ENCODE assay signal across 11 cellular contexts in genomic region chr20:13865825-13866351, GRCh38.
DNase-seq lines count a peak whose midpoint lies in the region; ATAC-seq, FAIRE-seq and TF ChIP-seq lines count a peak whose summit lies in the region.
"Had no signal": no experiment of that assay in that cellular context is flagged by ENCODE, and none has a peak within 500 bp of the region (broad histone marks: within the 10 kb centered on the region; RNA-seq: fewer than 3 reads in every experiment).

No MANE protein-coding gene starts in this region.

- no peaks in the 10 kb centered on the region for H3K4me1 Mint-ChIP-seq in activated T-helper 1 cell treated with anti-CD3 and anti-CD28 coated beads, Interleukin-12 subunit alpha, Interleukin-12 subunit beta, Interleukin-2, Interleukin-4 antibody, amounts not matched to agents 30 ng/mL and 10 ng/mL and 1 ng/mL, durations not matched to agents 14 hours and 24 hours and 36 hours (ENCODE audit: low read depth)
- H3K4me1 Mint-ChIP-seq: stimulated activated memory B cell treated with anti-CD40 and anti-IgM and Interleukin-4, amounts not matched to agents 10 μg/mL and 1 μg/mL and 100 μg/mL, for 72 hours had no signal

- no peaks in the 10 kb centered on the region for H3K36me3 Mint-ChIP-seq in activated T-helper 1 cell treated with anti-CD3 and anti-CD28 coated beads, Interleukin-12 subunit alpha, Interleukin-12 subunit beta, Interleukin-2, Interleukin-4 antibody, amounts not matched to agents 30 ng/mL and 10 ng/mL and 1 ng/mL, durations not matched to agents 14 hours and 24 hours and 36 hours (ENCODE audit: low read depth)
- H3K36me3 Mint-ChIP-seq: stimulated activated memory B cell treated with anti-CD40 and anti-IgM and Interleukin-4, amounts not matched to agents 10 μg/mL and 1 μg/mL and 100 μg/mL, for 72 hours had no signal

- H3K79me2 ChIP-seq in PC-3 (ENCODE audit: low read length), result no peaks in the 10 kb centered on the region

- no peaks in the 10 kb centered on the region for H4K20me1 ChIP-seq in PC-3 (ENCODE audit: low read length)

- peak; percentile 70 for DNase-seq in HS-5 (ENCODE audit: low read depth)
- DNase-seq in Peyer's patch, result no peak
- peak; percentile 69 to 87 for DNase-seq in foreskin fibroblast
- DNase-seq in frontal cortex (ENCODE audit: low spot score in 2 of 2), result no peak
- DNase-seq in activated T-helper 1 cell treated with anti-CD3 and anti-CD28 coated beads, Interleukin-12 subunit alpha, Interleukin-12 subunit beta, Interleukin-2, Interleukin-4 antibody, amounts not matched to agents 30 ng/mL and 10 ng/mL and 1 ng/mL, durations not matched to agents 14 hours and 24 hours and 36 hours (ENCODE audit: low spot score), result no peak
- DNase-seq in PC-3, result no peak
- DNase-seq: SJCRH30 had no signal

- POLR2A ChIA-PET in PC-3 (lab: Charles Lee; ENCODE audit: unreplicated experiment), result no interaction called here

- intact Hi-C loops in activated T-helper 1 cell treated with anti-CD3 and anti-CD28 coated beads, Interleukin-12 subunit alpha, Interleukin-12 subunit beta, Interleukin-2, Interleukin-4 antibody, amounts not matched to agents 30 ng/mL and 10 ng/mL and 1 ng/mL, durations not matched to agents 14 hours and 24 hours and 36 hours (cut with micrococcal nuclease), result no loop called here
- intact Hi-C loops in PC-3 (cut with micrococcal nuclease), result no loop called here

- TF ChIP-seq CTCF in Peyer's patch (IDR thresholded peaks at IDR 0.05) (no peak), foreskin fibroblast (IDR thresholded peaks at IDR 0.05; ENCODE audit: low read depth, low read length) (no peak), PC-3 (conservative IDR thresholded peaks at IDR 0.05; ENCODE audit: low read depth, low read length) (no peak)

- no peak overlapping the region for H2AFZ ChIP-seq in PC-3 (ENCODE audit: low read length)

- H3K4me1 ChIP-seq in Peyer's patch (no peaks in the 10 kb centered on the region), stomach smooth muscle (ENCODE audit: control insufficient read depth, insufficient read depth, low read length) (peaks cover 36% of the 10 kb centered on the region), PC-3 (ENCODE audit: insufficient read depth, low read length) (no peaks in the 10 kb centered on the region)
- H3K4me1 ChIP-seq: SJCRH30 had no signal

- no peaks in the 10 kb centered on the region for H3K9me2 ChIP-seq in PC-3 (replicated peaks; ENCODE audit: low read length)

- no peaks in the 10 kb centered on the region for H3K27me3 ChIP-seq in Peyer's patch
- no peaks in the 10 kb centered on the region for H3K27me3 ChIP-seq in stomach smooth muscle (ENCODE audit: control insufficient read depth in 1 of 2, insufficient read depth in 2 of 2, low read length in 2 of 2)
- H3K27me3 ChIP-seq in PC-3 (ENCODE audit: low read length), result peaks cover 48% of the 10 kb centered on the region
- H3K27me3 ChIP-seq: cardiac muscle cell, SJCRH30 had no signal

- H3K36me3 ChIP-seq in Peyer's patch, result no peaks in the 10 kb centered on the region
- no peaks in the 10 kb centered on the region for H3K36me3 ChIP-seq in stomach smooth muscle (ENCODE audit: control insufficient read depth in 2 of 2, insufficient read depth in 2 of 2, low read length in 2 of 2)
- H3K36me3 ChIP-seq in PC-3 (ENCODE audit: low read depth, low read length), result no peaks in the 10 kb centered on the region
- H3K36me3 ChIP-seq: cardiac muscle cell, SJCRH30 had no signal

- no peaks in the 10 kb centered on the region for H3K27me3 Mint-ChIP-seq in activated T-helper 1 cell treated with anti-CD3 and anti-CD28 coated beads, Interleukin-12 subunit alpha, Interleukin-12 subunit beta, Interleukin-2, Interleukin-4 antibody, amounts not matched to agents 30 ng/mL and 10 ng/mL and 1 ng/mL, durations not matched to agents 14 hours and 24 hours and 36 hours (ENCODE audit: insufficient read depth)

- H3K9me3 ChIP-seq in Peyer's patch (no peaks in the 10 kb centered on the region), stomach smooth muscle (ENCODE audit: control insufficient read depth in 2 of 2, low read length in 2 of 2) (no peaks in the 10 kb centered on the region), PC-3 (ENCODE audit: low read length) (no peaks in the 10 kb centered on the region)
- H3K9me3 ChIP-seq: SJCRH30 had no signal

- CTCF ChIA-PET in PC-3 (lab: Charles Lee), result no interaction called here

- H3K4me2 ChIP-seq in PC-3 (ENCODE audit: low read length), result no peak overlapping the region

- TF ChIP-seq POLR2A in Peyer's patch (IDR thresholded peaks at IDR 0.05), result no peak

- H3K9me3 Mint-ChIP-seq in activated T-helper 1 cell treated with anti-CD3 and anti-CD28 coated beads, Interleukin-12 subunit alpha, Interleukin-12 subunit beta, Interleukin-2, Interleukin-4 antibody, amounts not matched to agents 30 ng/mL and 10 ng/mL and 1 ng/mL, durations not matched to agents 14 hours and 24 hours and 36 hours, result peaks cover under 1% of the 10 kb centered on the region
- H3K9me3 Mint-ChIP-seq: stimulated activated memory B cell treated with anti-CD40 and anti-IgM and Interleukin-4, amounts not matched to agents 10 μg/mL and 1 μg/mL and 100 μg/mL, for 72 hours had no signal

- FAIRE-seq in frontal cortex (lab: Jason Lieb, UNC), result no peak

- ATAC-seq in esophagus mucosa (no peak), PC-3 (no peak)
- ATAC-seq: stimulated activated memory B cell treated with anti-CD40 and anti-IgM and Interleukin-4, amounts not matched to agents 10 μg/mL and 1 μg/mL and 100 μg/mL, for 72 hours had no signal

- H3K27ac ChIP-seq in Peyer's patch (peak overlapping the region in 3 of 4 donors; percentile 5 to 69 (median 31)), stomach smooth muscle (ENCODE audit: low read length) (peak overlapping the region; percentile 37), PC-3 (ENCODE audit: low read length) (no peak overlapping the region)
- H3K27ac ChIP-seq: cardiac muscle cell, SJCRH30 had no signal

- no peak overlapping the region for H3K4me3 Mint-ChIP-seq in activated T-helper 1 cell treated with anti-CD3 and anti-CD28 coated beads, Interleukin-12 subunit alpha, Interleukin-12 subunit beta, Interleukin-2, Interleukin-4 antibody, amounts not matched to agents 30 ng/mL and 10 ng/mL and 1 ng/mL, durations not matched to agents 14 hours and 24 hours and 36 hours
- H3K4me3 Mint-ChIP-seq: stimulated activated memory B cell treated with anti-CD40 and anti-IgM and Interleukin-4, amounts not matched to agents 10 μg/mL and 1 μg/mL and 100 μg/mL, for 72 hours had no signal

- H3K9ac ChIP-seq in stomach smooth muscle (ENCODE audit: low read length in 2 of 2) (peak overlapping the region in 1 of 2 donors; percentile 19), PC-3 (ENCODE audit: low read length) (no peak overlapping the region)

- no peaks in the 10 kb centered on the region for H3F3A ChIP-seq in PC-3 (ENCODE audit: low read length, unreplicated experiment)

- BruUV-seq in PC-3 (replicated peaks; lab: Mats Ljungman, UMichigan), result no TSS peak

- H3K4me3 ChIP-seq in Peyer's patch, result no peak overlapping the region
- no peak overlapping the region for H3K4me3 ChIP-seq in foreskin fibroblast (ENCODE audit: low read depth in 1 of 2, low read length in 2 of 2)
- peak overlapping the region in 1 of 2 donors; percentile 50 for H3K4me3 ChIP-seq in stomach smooth muscle (ENCODE audit: low read length in 2 of 2)
- no peak overlapping the region for H3K4me3 ChIP-seq in PC-3 (ENCODE audit: low read length)
- H3K4me3 ChIP-seq: cardiac muscle cell, SJCRH30 had no signal

- H3K27ac Mint-ChIP-seq in activated T-helper 1 cell treated with anti-CD3 and anti-CD28 coated beads, Interleukin-12 subunit alpha, Interleukin-12 subunit beta, Interleukin-2, Interleukin-4 antibody, amounts not matched to agents 30 ng/mL and 10 ng/mL and 1 ng/mL, durations not matched to agents 14 hours and 24 hours and 36 hours, result no peak overlapping the region
- H3K27ac Mint-ChIP-seq: stimulated activated memory B cell treated with anti-CD40 and anti-IgM and Interleukin-4, amounts not matched to agents 10 μg/mL and 1 μg/mL and 100 μg/mL, for 72 hours had no signal

Comparison
In these comparisons a context has a peak if more than half of its experiments do, and no peak if none do; other contexts are left out.
1. DNase-seq: peak in HS-5 (single experiment) and foreskin fibroblast (2 of 2); none in Peyer's patch (0 of 3), frontal cortex (0 of 2), activated T-helper 1 cell treated with anti-CD3 and anti-CD28 coated beads, Interleukin-12 subunit alpha, Interleukin-12 subunit beta, Interleukin-2, Interleukin-4 antibody, amounts not matched to agents 30 ng/mL and 10 ng/mL and 1 ng/mL, durations not matched to agents 14 hours and 24 hours and 36 hours (single experiment) and PC-3 (single experiment).